Comparison of ENCODE assay signal across 8 cellular contexts in genomic region chr9:121736964-121737462, GRCh38.
A peak's percentile ranks its signal among the peaks of the same experiment; 100 is the strongest.
DNase-seq lines count a peak whose midpoint lies in the region; ATAC-seq, FAIRE-seq and TF ChIP-seq lines count a peak whose summit lies in the region.

No MANE protein-coding gene starts in this region.

- peak; percentile 52 for FAIRE-seq in bronchial epithelial cell (lab: Jason Lieb, UNC)

- ATAC-seq in left lobe of liver (peak; percentile 49), HG03025 (IDR thresholded peaks at IDR 0.05; ENCODE audit: low FRiP score, unreplicated experiment) (no peak)

- H3K4me3 ChIP-seq in HUES48 (ENCODE audit: low read depth, low read length) (peak overlapping the region; percentile 63), bronchial epithelial cell (ENCODE audit: low read depth, low read length) (no peak overlapping the region), stomach smooth muscle (ENCODE audit: low read length in 2 of 2) (peak overlapping the region in 1 of 2 donors; percentile 62)

- peak; percentile 33 for DNase-seq in bronchial epithelial cell (ENCODE audit: low read depth)
- DNase-seq in left lobe of liver (ENCODE audit: low spot score), result peak; percentile 52
- DNase-seq in SK-N-DZ (ENCODE audit: low spot score), result no peak
- DNase-seq in activated T-cell treated with anti-CD3 and anti-CD28 coated beads, Interleukin-2, amount 50 U/mL, for 48 hours, result no peak
- no peak for DNase-seq in NCI-H510A treated with DMSO at 0.1 percent for 48 hours (lab: John Stamatoyannopoulos, UW)

- H3K36me3 ChIP-seq in HUES48 (ENCODE audit: control insufficient read depth, insufficient read depth, low read length) (no peaks in the 10 kb centered on the region), bronchial epithelial cell (ENCODE audit: control insufficient read depth, insufficient read depth, low read length) (peaks cover 2% of the 10 kb centered on the region), stomach smooth muscle (ENCODE audit: control insufficient read depth in 2 of 2, insufficient read depth in 2 of 2, low read length in 2 of 2) (no peaks in the 10 kb centered on the region)

- H3K27me3 ChIP-seq in HUES48 (ENCODE audit: control insufficient read depth, insufficient read depth, low read length) (no peaks in the 10 kb centered on the region), bronchial epithelial cell (ENCODE audit: control insufficient read depth, insufficient read depth, low read length) (no peaks in the 10 kb centered on the region), stomach smooth muscle (ENCODE audit: control insufficient read depth in 1 of 2, insufficient read depth in 2 of 2, low read length in 2 of 2) (no peaks in the 10 kb centered on the region)

- H3K9ac ChIP-seq in HUES48 (ENCODE audit: low read depth, low read length) (no peak overlapping the region), stomach smooth muscle (ENCODE audit: low read length in 2 of 2) (peak overlapping the region in 1 of 2 donors; percentile 51)

- H3K9me3 ChIP-seq in HUES48 (ENCODE audit: control insufficient read depth, insufficient read depth, low read length), result no peaks in the 10 kb centered on the region
- H3K9me3 ChIP-seq in stomach smooth muscle (ENCODE audit: control insufficient read depth in 2 of 2, low read length in 2 of 2), result no peaks in the 10 kb centered on the region

- H3K4me1 ChIP-seq in HUES48 (ENCODE audit: control insufficient read depth, insufficient read depth, low read length) (peaks cover 65% of the 10 kb centered on the region), stomach smooth muscle (ENCODE audit: control insufficient read depth, insufficient read depth, low read length) (peaks cover 82% of the 10 kb centered on the region)

- H3K27ac ChIP-seq in HUES48 (ENCODE audit: low read depth, low read length) (no peak overlapping the region), stomach smooth muscle (ENCODE audit: low read length) (peak overlapping the region; percentile 18)

- TF ChIP-seq CTCF in bronchial epithelial cell (IDR thresholded peaks at IDR 0.05; ENCODE audit: insufficient read depth, low read length, severe bottlenecking), result no peak

Comparison
In these comparisons a context has a peak if more than half of its experiments do, and no peak if none do; other contexts are left out.
1. DNase-seq: peak in bronchial epithelial cell (single experiment) and left lobe of liver (single experiment); none in SK-N-DZ (single experiment), activated T-cell treated with anti-CD3 and anti-CD28 coated beads, Interleukin-2, amount 50 U/mL, for 48 hours (0 of 2) and NCI-H510A treated with DMSO at 0.1 percent for 48 hours (single experiment).